In the genomic region with DNA sequence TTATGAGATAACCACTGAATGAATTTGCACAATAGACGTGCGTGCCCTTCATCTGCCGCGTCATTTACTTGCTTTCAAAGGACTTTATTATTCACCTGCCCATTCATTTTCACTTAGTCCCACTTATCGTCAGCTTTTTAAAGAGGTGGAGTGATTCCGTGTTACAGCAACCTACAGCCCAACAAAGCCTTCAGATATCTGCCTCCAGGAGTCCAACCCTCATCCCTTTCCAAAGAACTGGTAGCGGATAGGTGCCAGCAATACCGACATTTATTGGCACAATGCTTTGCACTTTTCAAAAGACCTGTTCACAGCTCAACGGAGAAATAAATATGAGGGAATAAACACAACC, we compare ENCODE assay signal across 8 cellular contexts. TPM values are rescaled to one million over a fixed set of nuclear protein-coding genes. Genes with fewer than 3 reads are reported as not detected.
DNase-seq lines count a peak whose midpoint lies in the region; ATAC-seq and TF ChIP-seq lines count a peak whose summit lies in the region.

No MANE protein-coding gene starts in this region.

- H3K27me3 Mint-ChIP-seq in activated T-helper 1 cell treated with anti-CD3 and anti-CD28 coated beads, Interleukin-12 subunit alpha, Interleukin-12 subunit beta, Interleukin-2, Interleukin-4 antibody, amounts not matched to agents 30 ng/mL and 10 ng/mL and 1 ng/mL, durations not matched to agents 14 hours and 24 hours and 36 hours (ENCODE audit: insufficient read depth): peaks cover 10% of the 10 kb centered on the region

- peaks cover 51% of the 10 kb centered on the region for H3K4me1 Mint-ChIP-seq in activated T-helper 1 cell treated with anti-CD3 and anti-CD28 coated beads, Interleukin-12 subunit alpha, Interleukin-12 subunit beta, Interleukin-2, Interleukin-4 antibody, amounts not matched to agents 30 ng/mL and 10 ng/mL and 1 ng/mL, durations not matched to agents 14 hours and 24 hours and 36 hours (ENCODE audit: low read depth)

- H3K4me3 Mint-ChIP-seq in activated T-helper 1 cell treated with anti-CD3 and anti-CD28 coated beads, Interleukin-12 subunit alpha, Interleukin-12 subunit beta, Interleukin-2, Interleukin-4 antibody, amounts not matched to agents 30 ng/mL and 10 ng/mL and 1 ng/mL, durations not matched to agents 14 hours and 24 hours and 36 hours: peak overlapping the region; percentile 98

- intact Hi-C loops in cardiac septum (cut with DNase I) (loop anchor here (2.0 kb wide), 1 partner anchor 20 kb away; the partner anchor contains the start of gene FBXO5), gastrocnemius medialis (cut with DNase I; ENCODE audit: low total_unique reads) (loop anchor here (1.0 to 2.0 kb wide), 2 partner anchors 20 to 21 kb away; partner anchors contain the start of gene FBXO5)
- intact Hi-C loops in activated T-helper 1 cell treated with anti-CD3 and anti-CD28 coated beads, Interleukin-12 subunit alpha, Interleukin-12 subunit beta, Interleukin-2, Interleukin-4 antibody, amounts not matched to agents 30 ng/mL and 10 ng/mL and 1 ng/mL, durations not matched to agents 14 hours and 24 hours and 36 hours (cut with micrococcal nuclease): loop anchor here (1.0 kb wide), 1 partner anchor 21 kb away; no protein-coding TSS in a partner anchor

- TF ChIP-seq CTCF in cardiac muscle cell (IDR thresholded peaks at IDR 0.05; ENCODE audit: low read depth, low read length) (no peak), right atrium auricular region (IDR thresholded peaks at IDR 0.05) (no peak), gastrocnemius medialis (IDR thresholded peaks at IDR 0.05 in 4 of 5, conservative IDR thresholded peaks at IDR 0.05 in 1 of 5) (no peak)

- peak overlapping the region; percentile 91 for H3K27ac Mint-ChIP-seq in activated T-helper 1 cell treated with anti-CD3 and anti-CD28 coated beads, Interleukin-12 subunit alpha, Interleukin-12 subunit beta, Interleukin-2, Interleukin-4 antibody, amounts not matched to agents 30 ng/mL and 10 ng/mL and 1 ng/mL, durations not matched to agents 14 hours and 24 hours and 36 hours

- DNase-seq in cardiac muscle cell (ENCODE audit: low read depth in 1 of 2, low spot score in 1 of 2) (peak in 1 of 2 donors; percentile 13), cardiac septum (ENCODE audit: low spot score) (no peak), right atrium auricular region (ENCODE audit: low spot score) (no peak), gastrocnemius medialis (no peak), COR-L47 (lab: John Stamatoyannopoulos, UW) (no peak), cerebellar nuclear complex (lab: John Stamatoyannopoulos, UW) (no peak)
- DNase-seq in activated T-helper 1 cell treated with anti-CD3 and anti-CD28 coated beads, Interleukin-12 subunit alpha, Interleukin-12 subunit beta, Interleukin-2, Interleukin-4 antibody, amounts not matched to agents 30 ng/mL and 10 ng/mL and 1 ng/mL, durations not matched to agents 14 hours and 24 hours and 36 hours (ENCODE audit: low spot score): no peak

- H3K27ac ChIP-seq in cardiac muscle cell: peak overlapping the region; percentile 94
- H3K27ac ChIP-seq in right atrium auricular region: peak overlapping the region; percentile 90 to 91
- peak overlapping the region; percentile 81 to 93 (median 88) for H3K27ac ChIP-seq in gastrocnemius medialis

- no peak for TF ChIP-seq POLR2A in gastrocnemius medialis (IDR thresholded peaks at IDR 0.05)

- peak overlapping the region; percentile 97 for H3K4me3 ChIP-seq in cardiac muscle cell
- peak overlapping the region; percentile 67 to 73 for H3K4me3 ChIP-seq in right atrium auricular region
- peak overlapping the region; percentile 74 to 89 (median 84) for H3K4me3 ChIP-seq in gastrocnemius medialis

- no peaks in the 10 kb centered on the region for H3K9me3 ChIP-seq in cardiac muscle cell (ENCODE audit: low read depth)
- H3K9me3 ChIP-seq in right atrium auricular region: no peaks in the 10 kb centered on the region
- no peaks in the 10 kb centered on the region for H3K9me3 ChIP-seq in gastrocnemius medialis

- ATAC-seq in HG03460 (IDR thresholded peaks at IDR 0.05; ENCODE audit: unreplicated experiment) (peak; percentile 0), gastrocnemius medialis (peak in 1 of 2 donors; percentile 1)

- H3K4me1 ChIP-seq in cardiac muscle cell (ENCODE audit: low read depth) (peaks cover 18% of the 10 kb centered on the region), right atrium auricular region (peaks cover 0 to 36% of the 10 kb centered on the region in 2 donors), gastrocnemius medialis (peaks cover 32 to 37% of the 10 kb centered on the region in 2 donors)

- in situ Hi-C loops in gastrocnemius medialis (cut with MboI; ENCODE audit: low sequenced_read_pairs in 4 of 4): no loop called here

- H3K27me3 ChIP-seq in cardiac muscle cell (no peaks in the 10 kb centered on the region), right atrium auricular region (no peaks in the 10 kb centered on the region), gastrocnemius medialis (no peaks in the 10 kb centered on the region)

- H3K9me3 Mint-ChIP-seq in activated T-helper 1 cell treated with anti-CD3 and anti-CD28 coated beads, Interleukin-12 subunit alpha, Interleukin-12 subunit beta, Interleukin-2, Interleukin-4 antibody, amounts not matched to agents 30 ng/mL and 10 ng/mL and 1 ng/mL, durations not matched to agents 14 hours and 24 hours and 36 hours: no peaks in the 10 kb centered on the region

- peaks cover 28% of the 10 kb centered on the region for H3K36me3 Mint-ChIP-seq in activated T-helper 1 cell treated with anti-CD3 and anti-CD28 coated beads, Interleukin-12 subunit alpha, Interleukin-12 subunit beta, Interleukin-2, Interleukin-4 antibody, amounts not matched to agents 30 ng/mL and 10 ng/mL and 1 ng/mL, durations not matched to agents 14 hours and 24 hours and 36 hours (ENCODE audit: low read depth)

- H3K36me3 ChIP-seq in cardiac muscle cell (no peaks in the 10 kb centered on the region), right atrium auricular region (peaks cover 1% of the 10 kb centered on the region), gastrocnemius medialis (no peaks in the 10 kb centered on the region)

RNA-seq across cellular contexts. Expression of gene MTRF1L, which starts 0.8 kb away (rescaled TPM):
- total RNA-seq in cardiac muscle cell (16.7 and 20.0 TPM in 2 replicates), cardiac septum (23.8 TPM), right atrium auricular region (10 to 100 TPM; 21.4 to 26.4 TPM), gastrocnemius medialis (10 to 100 TPM; 17.8 to 24.9 (median 22.5) TPM)
- 21.0 and 26.0 TPM in 2 replicates for polyA plus RNA-seq in cardiac muscle cell
- total RNA-seq in activated T-helper 1 cell treated with anti-CD3 and anti-CD28 coated beads, Interleukin-12 subunit alpha, Interleukin-12 subunit beta, Interleukin-2, Interleukin-4 antibody, amounts not matched to agents 30 ng/mL and 10 ng/mL and 1 ng/mL, durations not matched to agents 14 hours and 24 hours and 36 hours: 22.7 and 23.2 TPM in 2 replicates

RNA-seq across cellular contexts. Expression of gene FBXO5, which starts 20.4 kb away (rescaled TPM):
- 9.9 and 16.6 TPM in 2 replicates for total RNA-seq in cardiac muscle cell
- 9.6 and 30.1 TPM in 2 replicates for polyA plus RNA-seq in cardiac muscle cell
- total RNA-seq in cardiac septum: 2.1 TPM
- 29.4 and 33.2 TPM in 2 replicates for total RNA-seq in activated T-helper 1 cell treated with anti-CD3 and anti-CD28 coated beads, Interleukin-12 subunit alpha, Interleukin-12 subunit beta, Interleukin-2, Interleukin-4 antibody, amounts not matched to agents 30 ng/mL and 10 ng/mL and 1 ng/mL, durations not matched to agents 14 hours and 24 hours and 36 hours
- 1 to 10 TPM; 2.0 to 2.9 TPM for total RNA-seq in right atrium auricular region
- total RNA-seq in gastrocnemius medialis: 1 to 10 TPM in 2 of 4 donors, under 1 TPM in 2; 0.78 to 1.9 (median 1.0) TPM
